Comparison of ENCODE assay signal across 7 cellular contexts in the genomic region with DNA sequence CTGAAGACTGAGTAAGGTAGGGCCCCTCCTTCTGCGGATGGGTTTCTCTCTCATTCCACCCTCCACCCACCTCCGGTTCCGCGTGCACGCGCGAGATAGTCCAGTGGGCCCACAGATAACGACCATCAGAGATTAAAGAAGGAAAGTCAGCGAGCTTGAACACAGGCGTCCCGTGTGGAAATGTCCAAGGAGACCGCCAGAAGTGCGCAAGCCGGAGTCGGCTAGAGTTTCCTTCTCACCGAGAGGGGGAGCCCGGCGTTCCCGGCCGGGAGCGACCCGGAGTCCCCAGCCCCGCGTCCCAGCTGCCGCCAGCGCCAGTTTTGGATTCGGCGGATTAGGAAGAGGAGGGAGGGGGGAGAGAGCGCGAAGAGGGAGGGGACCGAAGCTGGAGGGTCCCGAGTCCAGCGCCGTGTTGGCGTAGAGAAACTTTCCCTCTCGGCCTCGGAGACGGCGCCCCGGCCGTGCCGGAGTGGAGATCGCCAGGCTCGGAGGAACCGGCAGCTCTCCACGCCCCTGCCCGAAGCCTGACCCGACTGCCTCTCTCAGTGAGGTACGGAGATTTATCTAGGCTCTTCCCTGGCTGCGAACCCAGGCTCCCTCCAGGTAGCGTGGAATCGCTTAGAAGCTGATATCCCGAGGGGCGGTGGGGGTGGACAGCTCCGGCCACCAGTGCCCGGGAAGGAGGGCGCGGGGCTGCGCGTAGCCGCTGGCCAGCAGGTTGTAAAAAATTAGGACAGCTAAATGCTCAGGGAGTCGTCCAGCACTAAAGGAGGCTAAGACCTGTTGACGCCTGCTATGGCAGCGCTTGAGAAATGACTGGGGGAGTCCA. TPM values are rescaled to one million over a fixed set of nuclear protein-coding genes. Genes with fewer than 3 reads are reported as not detected.
A peak's percentile ranks its signal among the peaks of the same experiment; 100 is the strongest.
DNase-seq lines count a peak whose midpoint lies in the region; ATAC-seq and TF ChIP-seq lines count a peak whose summit lies in the region.

A gene with protein sequence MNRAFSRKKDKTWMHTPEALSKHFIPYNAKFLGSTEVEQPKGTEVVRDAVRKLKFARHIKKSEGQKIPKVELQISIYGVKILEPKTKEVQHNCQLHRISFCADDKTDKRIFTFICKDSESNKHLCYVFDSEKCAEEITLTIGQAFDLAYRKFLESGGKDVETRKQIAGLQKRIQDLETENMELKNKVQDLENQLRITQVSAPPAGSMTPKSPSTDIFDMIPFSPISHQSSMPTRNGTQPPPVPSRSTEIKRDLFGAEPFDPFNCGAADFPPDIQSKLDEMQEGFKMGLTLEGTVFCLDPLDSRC (plus strand): TSS at position 258 of the 829 bp plus-strand sequence. CDS start 185,829 bp downstream, outside the sequence.

- H3K9me3 ChIP-seq in WERI-Rb-1 (ENCODE audit: severe bottlenecking) (no peaks in the 10 kb centered on the region), muscle layer of duodenum (ENCODE audit: control insufficient read depth in 1 of 2, low read length in 2 of 2) (no peaks in the 10 kb centered on the region), vagina (no peaks in the 10 kb centered on the region)

- H3K27me3 ChIP-seq in WERI-Rb-1 (ENCODE audit: insufficient read depth, low read depth, severe bottlenecking), result no peaks in the 10 kb centered on the region
- H3K27me3 ChIP-seq in muscle layer of duodenum (ENCODE audit: low read depth, low read length), result no peaks in the 10 kb centered on the region
- H3K27me3 ChIP-seq in vagina, result no peaks in the 10 kb centered on the region

- ATAC-seq in activated CD4-positive, CD25-positive, alpha-beta regulatory T cell treated with anti-CD3 and anti-CD28 coated beads, Interleukin-2, amount 50 U/mL, for 24 hours, result no peak

- peak within 1 kb of the TSS; percentile 62 for H3K27ac ChIP-seq in WERI-Rb-1
- peak within 1 kb of the TSS; percentile 91 for H3K27ac ChIP-seq in muscle layer of duodenum (ENCODE audit: low read length)
- H3K27ac ChIP-seq in vagina, result peak within 1 kb of the TSS; percentile 98

- TF ChIP-seq CTCF in GM12873 (IDR thresholded peaks at IDR 0.05; ENCODE audit: insufficient read depth, low read depth, low read length, missing control alignments), result peak; percentile 21
- peak; percentile 75 for TF ChIP-seq CTCF in WERI-Rb-1 (IDR thresholded peaks at IDR 0.05; ENCODE audit: low read depth, low read length)
- TF ChIP-seq CTCF in vagina (IDR thresholded peaks at IDR 0.05), result peak; percentile 18 to 40 (median 22)

- H3K4me1 ChIP-seq in muscle layer of duodenum (ENCODE audit: control insufficient read depth in 1 of 2, insufficient read depth in 2 of 2, low read length in 2 of 2) (peaks cover 4 to 6% of the 10 kb centered on the region in 2 donors), vagina (peaks cover 34% of the 10 kb centered on the region)

- TF ChIP-seq POLR2A in vagina (IDR thresholded peaks at IDR 0.05), result peak in 1 of 2 donors; percentile 2

- H3K4me3 ChIP-seq in WERI-Rb-1 (ENCODE audit: low read depth, low read length) (peak within 1 kb of the TSS; percentile 79), muscle layer of duodenum (ENCODE audit: low read depth in 1 of 2, low read length in 2 of 2) (peak within 1 kb of the TSS; percentile 76 to 98), vagina (peak within 1 kb of the TSS; percentile 65 to 77)

- H3K36me3 ChIP-seq in WERI-Rb-1 (no peaks in the 10 kb centered on the region), muscle layer of duodenum (ENCODE audit: control insufficient read depth in 1 of 2, insufficient read depth in 2 of 2, low read length in 2 of 2) (no peaks in the 10 kb centered on the region), vagina (no peaks in the 10 kb centered on the region)

- intact Hi-C loops in vagina (cut with DNase I), result no loop called here

- DNase-seq in NCI-H1092 (lab: John Stamatoyannopoulos, UW) (peak; percentile 11), WERI-Rb-1 (peak; percentile 83), fibroblast of peridontal ligament (ENCODE audit: extremely low read depth) (peak; percentile 77), vagina (ENCODE audit: extremely low spot score in 2 of 2) (peak in 1 of 2 donors; percentile 89)

RNA-seq across cellular contexts. Expression of the gene that starts here (rescaled TPM):
- 57.2 TPM for total RNA-seq in vagina

Comparison
In these comparisons a context has a peak if more than half of its experiments do, and no peak if none do; other contexts are left out.
1. CTCF ChIP-seq: peak in every context shown above with its lines; median percentile 75 in WERI-Rb-1; 22 in vagina; 21 in GM12873.